ENCODE assay signal across 8 cellular contexts in the genomic region with DNA sequence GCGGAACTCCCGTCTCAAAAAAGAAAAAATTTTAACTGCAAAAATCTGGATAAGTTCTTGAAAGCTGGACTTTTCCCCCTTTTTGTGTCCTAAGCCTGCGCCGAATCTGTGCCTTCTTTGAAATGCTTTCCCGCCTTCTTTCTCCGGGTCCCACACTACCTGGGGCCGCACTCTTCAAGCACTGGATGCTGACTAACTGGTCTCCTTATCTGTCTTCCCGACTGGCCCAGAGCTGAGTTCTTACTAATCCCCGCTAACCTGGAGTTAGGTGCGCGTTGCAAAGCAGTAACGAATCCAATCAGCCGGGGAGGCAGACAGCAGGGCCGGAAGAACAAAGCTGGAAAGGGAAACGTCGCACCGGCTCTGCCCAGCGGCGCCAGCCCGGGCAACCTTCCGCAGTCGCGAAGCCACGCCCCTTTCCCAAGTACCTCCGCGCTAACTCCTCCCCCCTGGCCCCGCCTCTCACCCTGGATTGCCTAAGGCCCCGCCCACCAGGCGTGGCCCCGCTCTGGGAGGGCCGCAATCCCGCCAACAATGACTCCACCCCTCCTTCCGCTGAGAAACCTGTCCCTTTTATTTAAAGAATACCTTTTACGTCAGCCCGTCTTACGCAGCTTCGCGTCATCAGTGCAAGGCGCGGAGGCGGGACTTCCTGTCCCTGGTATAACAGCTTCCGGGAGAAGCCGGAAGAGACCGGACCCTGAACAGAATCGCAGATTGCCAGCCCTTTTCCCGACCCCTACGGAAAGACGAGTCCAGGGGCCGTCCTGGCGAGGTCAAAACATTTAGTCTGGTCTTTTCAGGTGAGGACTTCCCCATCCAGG. TPM values are rescaled to one million over a fixed set of nuclear protein-coding genes. Genes with fewer than 3 reads are reported as not detected.
DNase-seq lines count a peak whose midpoint lies in the region; ATAC-seq and TF ChIP-seq lines count a peak whose summit lies in the region.

A gene (plus strand): TSS at position 666 of the 824 bp plus-strand sequence. CDS start 737 bp downstream, outside the sequence.

- POLR2A ChIA-PET in PC-3 (lab: Charles Lee; ENCODE audit: unreplicated experiment): interaction anchor here (0.5 to 1.0 kb wide), 5 partner anchors 18 to 570 kb away, joined by 3 to 13 read pairs (median 3); no protein-coding TSS in a partner anchor

- H3K9me2 ChIP-seq in PC-3 (replicated peaks; ENCODE audit: low read length): no peaks in the 10 kb centered on the region

- peak within 1 kb of the TSS; percentile 87 for H2AFZ ChIP-seq in PC-3 (ENCODE audit: low read length)

- no peaks in the 10 kb centered on the region for H4K20me1 ChIP-seq in PC-3 (ENCODE audit: low read length)

- no peak for TF ChIP-seq CTCF in PC-3 (conservative IDR thresholded peaks at IDR 0.05; ENCODE audit: low read depth, low read length)
- TF ChIP-seq CTCF in mucosa of descending colon (IDR thresholded peaks at IDR 0.05): no peak

- CTCF ChIA-PET in PC-3 (lab: Charles Lee): interaction anchor here (0.6 to 1.3 kb wide), 7 partner anchors 23 to 337 kb away, joined by 3 to 11 read pairs (median 4); no protein-coding TSS in a partner anchor

- H3K36me3 ChIP-seq in PC-3 (ENCODE audit: low read depth, low read length) (peaks cover 15% of the 10 kb centered on the region; the same call in 1 of the 2 replicates), mucosa of descending colon (ENCODE audit: low read depth) (no peaks in the 10 kb centered on the region)

- H3K27me3 ChIP-seq in PC-3 (ENCODE audit: low read length): no peaks in the 10 kb centered on the region

- H3F3A ChIP-seq in PC-3 (ENCODE audit: low read length, unreplicated experiment): no peaks in the 10 kb centered on the region

- H3K4me3 ChIP-seq in PC-3 (ENCODE audit: low read length): peak within 1 kb of the TSS; percentile 94
- peak within 1 kb of the TSS; percentile 78 for H3K4me3 ChIP-seq in mucosa of descending colon

- H3K27ac ChIP-seq in PC-3 (ENCODE audit: low read length) (peak within 1 kb of the TSS; percentile 83), epithelial cell of prostate (peak within 1 kb of the TSS; percentile 95)

- peak within 1 kb of the TSS; percentile 95 for H3K9ac ChIP-seq in PC-3 (ENCODE audit: low read length)

- TF ChIP-seq EP300 in Ishikawa (IDR thresholded peaks at IDR 0.05; ENCODE audit: borderline replicate concordance): no peak; the same call in 1 of the 2 replicates

- intact Hi-C loops in PC-3 (cut with micrococcal nuclease) (loop anchor here (1.0 to 10.0 kb wide), 3 partner anchors 12 to 112 kb away; a partner anchor contains a TSS), mucosa of descending colon (cut with DNase I, micrococcal nuclease) (no loop called here)

- H3K79me2 ChIP-seq in PC-3 (ENCODE audit: low read length): peaks cover 71% of the 10 kb centered on the region

- peak within 1 kb of the TSS; percentile 84 for H3K4me2 ChIP-seq in PC-3 (ENCODE audit: low read length)

- DNase-seq in DMS114 treated with DMSO at 0.1 percent for 48 hours (lab: John Stamatoyannopoulos, UW; ENCODE audit: unreplicated experiment) (peak; percentile 99), PC-3 (peak; percentile 100), activated T-cell treated with anti-CD3 and anti-CD28 coated beads for 48 hours (ENCODE audit: low read depth) (peak; percentile 99), epithelial cell of prostate (ENCODE audit: low read depth, low spot score) (peak; percentile 97), mucosa of descending colon (peak; percentile 99 to 100 (median 100))
- DNase-seq in stimulated activated CD8-positive, alpha-beta memory T cell treated with anti-CD3 and anti-CD28 coated beads, Interleukin-4, amount 100 ng/mL, for 24 hours (ENCODE audit: low read depth): peak; percentile 99

- ATAC-seq in GM21576 (IDR thresholded peaks at IDR 0.05; ENCODE audit: unreplicated experiment) (peak; percentile 78), PC-3 (peak; percentile 88), mucosa of descending colon (peak; percentile 98)

- BruUV-seq in PC-3 (replicated peaks; lab: Mats Ljungman, UMichigan): TSS peak; percentile 74

- H3K4me1 ChIP-seq in PC-3 (ENCODE audit: insufficient read depth, low read length) (peaks cover 18% of the 10 kb centered on the region), mucosa of descending colon (ENCODE audit: low read depth) (peaks cover 16% of the 10 kb centered on the region)

- H3K9me3 ChIP-seq in PC-3 (ENCODE audit: low read length): no peaks in the 10 kb centered on the region
- no peaks in the 10 kb centered on the region for H3K9me3 ChIP-seq in mucosa of descending colon

- no peak for TF ChIP-seq RAD21 in Ishikawa (IDR thresholded peaks at IDR 0.05; ENCODE audit: low read depth)

TF ChIP-seq in Ishikawa, 13 proteins besides CTCF, POLR2A, EP300 and RAD21:
- TF ChIP-seq NFIC (IDR thresholded peaks at IDR 0.05) (0 out of 2 replicates have a peak, but pooled peaks have one; percentile 4), YY1 (IDR thresholded peaks at IDR 0.05; ENCODE audit: low read depth) (0 out of 2 replicates have a peak, but pooled peaks have one; percentile 13), CREB1 (IDR thresholded peaks at IDR 0.05; ENCODE audit: low read depth) (peak; percentile 100), TCF12 (IDR thresholded peaks at IDR 0.05; ENCODE audit: low read depth) (no peak; the same call in 1 of the 2 replicates), CEBPB (IDR thresholded peaks at IDR 0.05) (no peak), TEAD4 (IDR thresholded peaks at IDR 0.05) (0 out of 2 replicates have a peak, but pooled peaks have one; percentile 3), TAF1 (IDR thresholded peaks at IDR 0.05; ENCODE audit: low read depth) (peak; percentile 89), FOXM1 (IDR thresholded peaks at IDR 0.05; ENCODE audit: borderline replicate concordance, low read depth) (no peak; the same call in 1 of the 2 replicates)
- TF ChIP-seq, protein P1, sequence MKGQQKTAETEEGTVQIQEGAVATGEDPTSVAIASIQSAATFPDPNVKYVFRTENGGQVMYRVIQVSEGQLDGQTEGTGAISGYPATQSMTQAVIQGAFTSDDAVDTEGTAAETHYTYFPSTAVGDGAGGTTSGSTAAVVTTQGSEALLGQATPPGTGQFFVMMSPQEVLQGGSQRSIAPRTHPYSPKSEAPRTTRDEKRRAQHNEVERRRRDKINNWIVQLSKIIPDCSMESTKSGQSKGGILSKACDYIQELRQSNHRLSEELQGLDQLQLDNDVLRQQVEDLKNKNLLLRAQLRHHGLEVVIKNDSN (IDR thresholded peaks at IDR 0.05): peak; percentile 21; the same call in 1 of the 2 replicates
- TF ChIP-seq, protein P2, sequence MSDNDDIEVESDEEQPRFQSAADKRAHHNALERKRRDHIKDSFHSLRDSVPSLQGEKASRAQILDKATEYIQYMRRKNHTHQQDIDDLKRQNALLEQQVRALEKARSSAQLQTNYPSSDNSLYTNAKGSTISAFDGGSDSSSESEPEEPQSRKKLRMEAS (IDR thresholded peaks at IDR 0.05): no peak; the same call in none of the 2 replicates

RNA-seq across cellular contexts. Expression of the gene that starts here (rescaled TPM):
- total RNA-seq in PC-3 (2014; rRNA removed): 38.3 and 43.4 TPM in 2 replicates
- 10 to 100 TPM; 47.2 to 58.6 (median 49.1) TPM for total RNA-seq in mucosa of descending colon

Comparison
In these comparisons a context has a peak if more than half of its experiments do, and no peak if none do; other contexts are left out.
1. Peak in every context shown above with its lines: DNase-seq, ATAC-seq, H3K4me3 ChIP-seq and H3K27ac ChIP-seq.